8 cellular contexts compared by ENCODE assay signal in genomic region chr16:88706288-88706964, GRCh38. TPM values are rescaled to one million over a fixed set of nuclear protein-coding genes. Genes with fewer than 3 reads are reported as not detected.
DNase-seq lines count a peak whose midpoint lies in the region; ATAC-seq and TF ChIP-seq lines count a peak whose summit lies in the region.

Gene CTU2 (plus strand): TSS chr16:88706503. CDS start chr16:88706531, 28 bp downstream.
A gene with protein sequence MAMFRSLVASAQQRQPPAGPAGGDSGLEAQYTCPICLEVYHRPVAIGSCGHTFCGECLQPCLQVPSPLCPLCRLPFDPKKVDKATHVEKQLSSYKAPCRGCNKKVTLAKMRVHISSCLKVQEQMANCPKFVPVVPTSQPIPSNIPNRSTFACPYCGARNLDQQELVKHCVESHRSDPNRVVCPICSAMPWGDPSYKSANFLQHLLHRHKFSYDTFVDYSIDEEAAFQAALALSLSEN (minus strand): TSS chr16:88706408. CDS start chr16:88706325, 83 bp downstream.

- POLR2A ChIA-PET in naive thymus-derived CD8-positive, alpha-beta T cell (lab: Charles Lee), result interaction anchor here (0.6 to 8.7 kb wide), 10 partner anchors 10 to 81 kb away, joined by 3 to 100 read pairs (median 5); partner anchors contain the start of gene MVD

- peaks cover 33% of the 10 kb centered on the region for H3K36me3 Mint-ChIP-seq in activated T-helper 17 cell treated with anti-CD3 and anti-CD28 coated beads, Interleukin-2, amount 50 U/mL, for 72 hours (ENCODE audit: low read depth)
- H3K36me3 Mint-ChIP-seq in naive thymus-derived CD8-positive, alpha-beta T cell, result peaks cover 0 to 4% (median 0%) of the 10 kb centered on the region in 3 donors
- H3K36me3 Mint-ChIP-seq in stimulated activated naive B cell treated with anti-CD40 and anti-IgM and Interleukin-4, amounts not matched to agents 10 μg/mL and 1 μg/mL and 100 μg/mL, for 72 hours, result peaks cover 15 to 22% of the 10 kb centered on the region in 2 donors

- ATAC-seq in GM21423 (IDR thresholded peaks at IDR 0.05; ENCODE audit: unreplicated experiment), result peak; percentile 64
- ATAC-seq in activated T-helper 17 cell treated with anti-CD3 and anti-CD28 coated beads, Interleukin-2, amount 50 U/mL, for 72 hours (replicated peaks), result peak; percentile 79
- ATAC-seq in naive thymus-derived CD8-positive, alpha-beta T cell, result peak; percentile 62 to 73
- peak; percentile 81 to 86 for ATAC-seq in stimulated activated naive B cell treated with anti-CD40 and anti-IgM and Interleukin-4, amounts not matched to agents 10 μg/mL and 1 μg/mL and 100 μg/mL, for 72 hours (replicated peaks)

- peaks cover 22% of the 10 kb centered on the region for H3K4me1 Mint-ChIP-seq in activated T-helper 17 cell treated with anti-CD3 and anti-CD28 coated beads, Interleukin-2, amount 50 U/mL, for 72 hours
- peaks cover 22 to 58% (median 56%) of the 10 kb centered on the region in 4 donors for H3K4me1 Mint-ChIP-seq in naive thymus-derived CD8-positive, alpha-beta T cell
- H3K4me1 Mint-ChIP-seq in stimulated activated naive B cell treated with anti-CD40 and anti-IgM and Interleukin-4, amounts not matched to agents 10 μg/mL and 1 μg/mL and 100 μg/mL, for 72 hours, result peaks cover 43 to 67% of the 10 kb centered on the region in 2 donors

- H3K27me3 Mint-ChIP-seq in activated T-helper 17 cell treated with anti-CD3 and anti-CD28 coated beads, Interleukin-2, amount 50 U/mL, for 72 hours, result no peaks in the 10 kb centered on the region
- no peaks in the 10 kb centered on the region for H3K27me3 Mint-ChIP-seq in naive thymus-derived CD8-positive, alpha-beta T cell
- H3K27me3 Mint-ChIP-seq in stimulated activated naive B cell treated with anti-CD40 and anti-IgM and Interleukin-4, amounts not matched to agents 10 μg/mL and 1 μg/mL and 100 μg/mL, for 72 hours, result no peaks in the 10 kb centered on the region

- no peaks in the 10 kb centered on the region for H3K9me3 Mint-ChIP-seq in activated T-helper 17 cell treated with anti-CD3 and anti-CD28 coated beads, Interleukin-2, amount 50 U/mL, for 72 hours
- H3K9me3 Mint-ChIP-seq in naive thymus-derived CD8-positive, alpha-beta T cell, result no peaks in the 10 kb centered on the region
- no peaks in the 10 kb centered on the region for H3K9me3 Mint-ChIP-seq in stimulated activated naive B cell treated with anti-CD40 and anti-IgM and Interleukin-4, amounts not matched to agents 10 μg/mL and 1 μg/mL and 100 μg/mL, for 72 hours

- TF ChIP-seq CTCF in fibroblast of mammary gland (conservative IDR thresholded peaks at IDR 0.05; ENCODE audit: control insufficient read depth, insufficient read depth, low read depth, low read length), result no peak

- peak within 1 kb of the TSS; percentile 86 for H3K4me3 Mint-ChIP-seq in activated T-helper 17 cell treated with anti-CD3 and anti-CD28 coated beads, Interleukin-2, amount 50 U/mL, for 72 hours
- H3K4me3 Mint-ChIP-seq in naive thymus-derived CD8-positive, alpha-beta T cell, result peak within 1 kb of the TSS; percentile 93 to 99 (median 96)
- peak within 1 kb of the TSS; percentile 87 to 88 for H3K4me3 Mint-ChIP-seq in stimulated activated naive B cell treated with anti-CD40 and anti-IgM and Interleukin-4, amounts not matched to agents 10 μg/mL and 1 μg/mL and 100 μg/mL, for 72 hours

- peak within 1 kb of the TSS; percentile 91 for H3K4me3 ChIP-seq in fibroblast of mammary gland (ENCODE audit: control insufficient read depth, low read depth, low read length)

- peak; percentile 96 for DNase-seq in DMS 273 (lab: John Stamatoyannopoulos, UW; ENCODE audit: unreplicated experiment)
- peak; percentile 100 for DNase-seq in HuH-7 (ENCODE audit: low spot score)
- DNase-seq in RPMI8226, result peak; percentile 91
- DNase-seq in fibroblast of mammary gland (ENCODE audit: low read depth), result peak; percentile 81
- DNase-seq in naive thymus-derived CD8-positive, alpha-beta T cell, result peak; percentile 86 to 95 (median 92)
- DNase-seq in stimulated activated naive B cell treated with anti-CD40 and anti-IgM and Interleukin-4, amounts not matched to agents 10 μg/mL and 1 μg/mL and 100 μg/mL, for 72 hours, result peak; percentile 88

- peak within 1 kb of the TSS; percentile 98 for H3K27ac Mint-ChIP-seq in activated T-helper 17 cell treated with anti-CD3 and anti-CD28 coated beads, Interleukin-2, amount 50 U/mL, for 72 hours
- peak within 1 kb of the TSS; percentile 88 to 100 (median 96) for H3K27ac Mint-ChIP-seq in naive thymus-derived CD8-positive, alpha-beta T cell
- H3K27ac Mint-ChIP-seq in stimulated activated naive B cell treated with anti-CD40 and anti-IgM and Interleukin-4, amounts not matched to agents 10 μg/mL and 1 μg/mL and 100 μg/mL, for 72 hours, result peak within 1 kb of the TSS; percentile 85

RNA-seq across cellular contexts. Expression of gene CTU2, which starts in this region (rescaled TPM):
- total RNA-seq in activated T-helper 17 cell treated with anti-CD3 and anti-CD28 coated beads, Interleukin-2, amount 50 U/mL, for 72 hours, result 10 to 100 TPM; 19.8 to 31.8 TPM
- 10 to 100 TPM; 28.7 to 31.5 TPM for total RNA-seq in naive thymus-derived CD8-positive, alpha-beta T cell
- polyA plus RNA-seq in naive thymus-derived CD8-positive, alpha-beta T cell, result 10 to 100 TPM; 16.9 to 21.9 (median 19.0) TPM

RNA-seq across cellular contexts. Expression of the second gene that starts in this region (rescaled TPM):
- 100 to 1,000 TPM in 1 of 2 donors, 10 to 100 TPM in 1; 57.1 to 119 TPM for total RNA-seq in activated T-helper 17 cell treated with anti-CD3 and anti-CD28 coated beads, Interleukin-2, amount 50 U/mL, for 72 hours
- total RNA-seq in naive thymus-derived CD8-positive, alpha-beta T cell, result 100 to 1,000 TPM; 209 to 230 TPM
- 100 to 1,000 TPM in 2 of 3 donors, 10 to 100 TPM in 1; 79.4 to 104 (median 101) TPM for polyA plus RNA-seq in naive thymus-derived CD8-positive, alpha-beta T cell

Comparison
In these comparisons a context has a peak if more than half of its experiments do, and no peak if none do; other contexts are left out.
1. Peak in every context shown above with its lines: DNase-seq, ATAC-seq and H3K4me3 ChIP-seq.